1 cellular context compared by ENCODE assay signal in the genomic region with DNA sequence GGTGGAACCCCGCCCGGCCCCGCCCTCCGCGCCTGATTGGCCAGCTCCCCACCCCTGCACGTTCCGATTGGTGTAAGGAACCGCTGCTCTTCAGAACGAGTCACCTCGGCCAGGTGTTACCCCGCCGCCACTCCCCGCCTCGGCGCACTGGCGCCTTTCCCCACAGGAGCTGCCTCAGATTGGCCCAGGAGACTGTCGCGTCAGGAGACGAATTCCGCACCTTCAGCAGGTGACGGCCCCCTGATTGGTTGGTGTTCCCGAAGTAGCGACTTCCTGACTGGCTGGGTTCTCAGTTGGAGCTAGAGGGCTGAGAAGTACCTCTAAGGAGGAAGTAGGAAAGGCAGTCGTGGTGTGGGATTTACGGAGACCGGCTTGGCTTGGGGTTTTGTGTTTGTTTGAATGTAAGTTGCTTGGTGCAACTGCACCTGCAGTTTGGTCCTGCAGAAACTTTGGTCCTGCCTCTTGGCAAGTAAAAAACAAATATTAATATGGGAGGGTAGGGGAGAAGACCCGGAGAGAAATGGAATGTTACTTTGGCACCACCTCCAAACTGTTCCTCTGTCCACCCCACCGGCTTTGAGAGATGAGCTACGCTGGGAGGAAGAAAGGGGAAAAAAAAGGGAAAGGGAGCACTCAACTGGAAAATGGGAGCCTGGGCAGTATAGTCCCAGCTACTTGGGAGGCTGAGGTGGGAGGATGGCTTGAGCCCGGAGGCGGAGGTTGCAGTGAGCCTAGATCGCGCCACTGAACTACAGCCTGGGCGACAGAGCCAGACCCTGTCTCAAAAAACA.
TF ChIP-seq lines count a peak whose summit lies in the region.

No MANE protein-coding gene starts in this region.

TF ChIP-seq in GM12878, 131 proteins besides CTCF, POLR2A, EP300 and RAD21 (continues in another document):
- peak; percentile 61; the same call in 1 of the 2 replicates for TF ChIP-seq POLR2AphosphoS2 (IDR thresholded peaks at IDR 0.05; ENCODE audit: low read depth, low read length)
- TF ChIP-seq CBX3 (IDR thresholded peaks at IDR 0.05; ENCODE audit: borderline replicate concordance, low read depth): no peak
- peak; percentile 60 for TF ChIP-seq IKZF1 (conservative IDR thresholded peaks at IDR 0.05)
- TF ChIP-seq, protein P1, sequence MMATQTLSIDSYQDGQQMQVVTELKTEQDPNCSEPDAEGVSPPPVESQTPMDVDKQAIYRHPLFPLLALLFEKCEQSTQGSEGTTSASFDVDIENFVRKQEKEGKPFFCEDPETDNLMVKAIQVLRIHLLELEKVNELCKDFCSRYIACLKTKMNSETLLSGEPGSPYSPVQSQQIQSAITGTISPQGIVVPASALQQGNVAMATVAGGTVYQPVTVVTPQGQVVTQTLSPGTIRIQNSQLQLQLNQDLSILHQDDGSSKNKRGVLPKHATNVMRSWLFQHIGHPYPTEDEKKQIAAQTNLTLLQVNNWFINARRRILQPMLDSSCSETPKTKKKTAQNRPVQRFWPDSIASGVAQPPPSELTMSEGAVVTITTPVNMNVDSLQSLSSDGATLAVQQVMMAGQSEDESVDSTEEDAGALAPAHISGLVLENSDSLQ (IDR thresholded peaks at IDR 0.05): peak; percentile 96
- TF ChIP-seq CBFB (IDR thresholded peaks at IDR 0.05; ENCODE audit: low read depth): no peak
- TF ChIP-seq ZNF207 (IDR thresholded peaks at IDR 0.05; ENCODE audit: borderline replicate concordance): no peak
- TF ChIP-seq CHD4 (IDR thresholded peaks at IDR 0.05): no peak
- TF ChIP-seq ZBED1 (IDR thresholded peaks at IDR 0.05; ENCODE audit: borderline replicate concordance): no peak; the same call in 1 of the 2 replicates
- peak; percentile 61; the same call in 1 of the 2 replicates for TF ChIP-seq SMAD5 (IDR thresholded peaks at IDR 0.05; ENCODE audit: low read depth)
- TF ChIP-seq PAX8 (IDR thresholded peaks at IDR 0.05): no peak
- TF ChIP-seq SMAD1 (IDR thresholded peaks at IDR 0.05; ENCODE audit: low read depth, partially characterized antibody): no peak
- TF ChIP-seq HDGF (IDR thresholded peaks at IDR 0.05): peak; percentile 43; the same call in 1 of the 2 replicates
- no peak for TF ChIP-seq ESRRA (IDR thresholded peaks at IDR 0.05; ENCODE audit: low read length)
- TF ChIP-seq MYB (IDR thresholded peaks at IDR 0.05; ENCODE audit: borderline replicate concordance, low read depth, low read length): 0 out of 2 replicates have a peak, but pooled peaks have one; percentile 23
- TF ChIP-seq POU2F2 (IDR thresholded peaks at IDR 0.05; ENCODE audit: borderline replicate concordance, low read depth, low read length): 0 out of 3 replicates have a peak, but pooled peaks have one; percentile 6
- TF ChIP-seq, protein P2, sequence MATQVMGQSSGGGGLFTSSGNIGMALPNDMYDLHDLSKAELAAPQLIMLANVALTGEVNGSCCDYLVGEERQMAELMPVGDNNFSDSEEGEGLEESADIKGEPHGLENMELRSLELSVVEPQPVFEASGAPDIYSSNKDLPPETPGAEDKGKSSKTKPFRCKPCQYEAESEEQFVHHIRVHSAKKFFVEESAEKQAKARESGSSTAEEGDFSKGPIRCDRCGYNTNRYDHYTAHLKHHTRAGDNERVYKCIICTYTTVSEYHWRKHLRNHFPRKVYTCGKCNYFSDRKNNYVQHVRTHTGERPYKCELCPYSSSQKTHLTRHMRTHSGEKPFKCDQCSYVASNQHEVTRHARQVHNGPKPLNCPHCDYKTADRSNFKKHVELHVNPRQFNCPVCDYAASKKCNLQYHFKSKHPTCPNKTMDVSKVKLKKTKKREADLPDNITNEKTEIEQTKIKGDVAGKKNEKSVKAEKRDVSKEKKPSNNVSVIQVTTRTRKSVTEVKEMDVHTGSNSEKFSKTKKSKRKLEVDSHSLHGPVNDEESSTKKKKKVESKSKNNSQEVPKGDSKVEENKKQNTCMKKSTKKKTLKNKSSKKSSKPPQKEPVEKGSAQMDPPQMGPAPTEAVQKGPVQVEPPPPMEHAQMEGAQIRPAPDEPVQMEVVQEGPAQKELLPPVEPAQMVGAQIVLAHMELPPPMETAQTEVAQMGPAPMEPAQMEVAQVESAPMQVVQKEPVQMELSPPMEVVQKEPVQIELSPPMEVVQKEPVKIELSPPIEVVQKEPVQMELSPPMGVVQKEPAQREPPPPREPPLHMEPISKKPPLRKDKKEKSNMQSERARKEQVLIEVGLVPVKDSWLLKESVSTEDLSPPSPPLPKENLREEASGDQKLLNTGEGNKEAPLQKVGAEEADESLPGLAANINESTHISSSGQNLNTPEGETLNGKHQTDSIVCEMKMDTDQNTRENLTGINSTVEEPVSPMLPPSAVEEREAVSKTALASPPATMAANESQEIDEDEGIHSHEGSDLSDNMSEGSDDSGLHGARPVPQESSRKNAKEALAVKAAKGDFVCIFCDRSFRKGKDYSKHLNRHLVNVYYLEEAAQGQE (IDR thresholded peaks at IDR 0.05; ENCODE audit: low read depth, low read length): no peak
- peak; percentile 60; the same call in 1 of the 2 replicates for TF ChIP-seq CHD2 (IDR thresholded peaks at IDR 0.05; ENCODE audit: borderline replicate concordance, low read depth, low read length)
- no peak for TF ChIP-seq SUPT20H (IDR thresholded peaks at IDR 0.05; ENCODE audit: borderline replicate concordance, control insufficient read depth, low read depth, low read length)
- no peak for TF ChIP-seq RCOR1 (conservative IDR thresholded peaks at IDR 0.05; ENCODE audit: low read depth, low read length)
- peak; percentile 90 for TF ChIP-seq SP1 (IDR thresholded peaks at IDR 0.05; ENCODE audit: low read depth, low read length)
- peak; percentile 42; the same call in 1 of the 2 replicates for TF ChIP-seq CREM (IDR thresholded peaks at IDR 0.05; ENCODE audit: low read depth)
- no peak for TF ChIP-seq YBX1 (IDR thresholded peaks at IDR 0.05)
- no peak for TF ChIP-seq CHD1 (IDR thresholded peaks at IDR 0.05; ENCODE audit: low read depth, low read length)
- TF ChIP-seq FOS (IDR thresholded peaks at IDR 0.05; ENCODE audit: borderline replicate concordance, extremely low read depth, insufficient read length): peak; percentile 62
- no peak; the same call in 1 of the 2 replicates for TF ChIP-seq DPF2 (IDR thresholded peaks at IDR 0.05)
- TF ChIP-seq, protein P3, sequence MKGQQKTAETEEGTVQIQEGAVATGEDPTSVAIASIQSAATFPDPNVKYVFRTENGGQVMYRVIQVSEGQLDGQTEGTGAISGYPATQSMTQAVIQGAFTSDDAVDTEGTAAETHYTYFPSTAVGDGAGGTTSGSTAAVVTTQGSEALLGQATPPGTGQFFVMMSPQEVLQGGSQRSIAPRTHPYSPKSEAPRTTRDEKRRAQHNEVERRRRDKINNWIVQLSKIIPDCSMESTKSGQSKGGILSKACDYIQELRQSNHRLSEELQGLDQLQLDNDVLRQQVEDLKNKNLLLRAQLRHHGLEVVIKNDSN (IDR thresholded peaks at IDR 0.05; ENCODE audit: borderline replicate concordance, extremely low read length, insufficient read depth, low read depth, low read length): no peak
- no peak for TF ChIP-seq SIX5 (IDR thresholded peaks at IDR 0.05; ENCODE audit: low read depth, low read length, severe bottlenecking)
- TF ChIP-seq, protein P4, sequence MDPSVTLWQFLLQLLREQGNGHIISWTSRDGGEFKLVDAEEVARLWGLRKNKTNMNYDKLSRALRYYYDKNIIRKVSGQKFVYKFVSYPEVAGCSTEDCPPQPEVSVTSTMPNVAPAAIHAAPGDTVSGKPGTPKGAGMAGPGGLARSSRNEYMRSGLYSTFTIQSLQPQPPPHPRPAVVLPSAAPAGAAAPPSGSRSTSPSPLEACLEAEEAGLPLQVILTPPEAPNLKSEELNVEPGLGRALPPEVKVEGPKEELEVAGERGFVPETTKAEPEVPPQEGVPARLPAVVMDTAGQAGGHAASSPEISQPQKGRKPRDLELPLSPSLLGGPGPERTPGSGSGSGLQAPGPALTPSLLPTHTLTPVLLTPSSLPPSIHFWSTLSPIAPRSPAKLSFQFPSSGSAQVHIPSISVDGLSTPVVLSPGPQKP (IDR thresholded peaks at IDR 0.05; ENCODE audit: low read depth, low read length): no peak
- no peak for TF ChIP-seq LARP7 (IDR thresholded peaks at IDR 0.05)
- TF ChIP-seq, protein P5, sequence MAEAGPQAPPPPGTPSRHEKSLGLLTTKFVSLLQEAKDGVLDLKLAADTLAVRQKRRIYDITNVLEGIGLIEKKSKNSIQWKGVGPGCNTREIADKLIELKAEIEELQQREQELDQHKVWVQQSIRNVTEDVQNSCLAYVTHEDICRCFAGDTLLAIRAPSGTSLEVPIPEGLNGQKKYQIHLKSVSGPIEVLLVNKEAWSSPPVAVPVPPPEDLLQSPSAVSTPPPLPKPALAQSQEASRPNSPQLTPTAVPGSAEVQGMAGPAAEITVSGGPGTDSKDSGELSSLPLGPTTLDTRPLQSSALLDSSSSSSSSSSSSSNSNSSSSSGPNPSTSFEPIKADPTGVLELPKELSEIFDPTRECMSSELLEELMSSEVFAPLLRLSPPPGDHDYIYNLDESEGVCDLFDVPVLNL (IDR thresholded peaks at IDR 0.05; ENCODE audit: low read depth, low read length): no peak
- TF ChIP-seq MYC (IDR thresholded peaks at IDR 0.05; ENCODE audit: insufficient read depth, insufficient read length, insufficient replicate concordance, low read length, severe bottlenecking): no peak
- no peak for TF ChIP-seq ZZZ3 (IDR thresholded peaks at IDR 0.05; ENCODE audit: control insufficient read depth, insufficient read length, low read depth)
- TF ChIP-seq, protein P6, sequence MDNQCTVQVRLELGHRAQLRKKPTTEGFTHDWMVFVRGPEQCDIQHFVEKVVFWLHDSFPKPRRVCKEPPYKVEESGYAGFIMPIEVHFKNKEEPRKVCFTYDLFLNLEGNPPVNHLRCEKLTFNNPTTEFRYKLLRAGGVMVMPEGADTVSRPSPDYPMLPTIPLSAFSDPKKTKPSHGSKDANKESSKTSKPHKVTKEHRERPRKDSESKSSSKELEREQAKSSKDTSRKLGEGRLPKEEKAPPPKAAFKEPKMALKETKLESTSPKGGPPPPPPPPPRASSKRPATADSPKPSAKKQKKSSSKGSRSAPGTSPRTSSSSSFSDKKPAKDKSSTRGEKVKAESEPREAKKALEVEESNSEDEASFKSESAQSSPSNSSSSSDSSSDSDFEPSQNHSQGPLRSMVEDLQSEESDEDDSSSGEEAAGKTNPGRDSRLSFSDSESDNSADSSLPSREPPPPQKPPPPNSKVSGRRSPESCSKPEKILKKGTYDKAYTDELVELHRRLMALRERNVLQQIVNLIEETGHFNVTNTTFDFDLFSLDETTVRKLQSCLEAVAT (IDR thresholded peaks at IDR 0.05): no peak
- TF ChIP-seq, protein P7, sequence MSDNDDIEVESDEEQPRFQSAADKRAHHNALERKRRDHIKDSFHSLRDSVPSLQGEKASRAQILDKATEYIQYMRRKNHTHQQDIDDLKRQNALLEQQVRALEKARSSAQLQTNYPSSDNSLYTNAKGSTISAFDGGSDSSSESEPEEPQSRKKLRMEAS (IDR thresholded peaks at IDR 0.05; ENCODE audit: low read depth, low read length): no peak
- TF ChIP-seq TCF12 (IDR thresholded peaks at IDR 0.05; ENCODE audit: low read depth, low read length): peak; percentile 48; the same call in 1 of the 2 replicates
- TF ChIP-seq MEF2B (IDR thresholded peaks at IDR 0.05; ENCODE audit: partially characterized antibody, poor library complexity, severe bottlenecking): no peak
- TF ChIP-seq RFX5 (IDR thresholded peaks at IDR 0.05; ENCODE audit: low read depth, low read length): peak; percentile 80
- TF ChIP-seq EED (IDR thresholded peaks at IDR 0.05; ENCODE audit: low read depth): peak; percentile 64
- no peak for TF ChIP-seq MEF2A (IDR thresholded peaks at IDR 0.05; ENCODE audit: insufficient read depth, low read depth, low read length)
- TF ChIP-seq RBBP5 (conservative IDR thresholded peaks at IDR 0.05): no peak
- TF ChIP-seq, protein P8, sequence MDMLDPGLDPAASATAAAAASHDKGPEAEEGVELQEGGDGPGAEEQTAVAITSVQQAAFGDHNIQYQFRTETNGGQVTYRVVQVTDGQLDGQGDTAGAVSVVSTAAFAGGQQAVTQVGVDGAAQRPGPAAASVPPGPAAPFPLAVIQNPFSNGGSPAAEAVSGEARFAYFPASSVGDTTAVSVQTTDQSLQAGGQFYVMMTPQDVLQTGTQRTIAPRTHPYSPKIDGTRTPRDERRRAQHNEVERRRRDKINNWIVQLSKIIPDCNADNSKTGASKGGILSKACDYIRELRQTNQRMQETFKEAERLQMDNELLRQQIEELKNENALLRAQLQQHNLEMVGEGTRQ (IDR thresholded peaks at IDR 0.05; ENCODE audit: borderline replicate concordance, low read depth, low read length): no peak
- peak; percentile 61; the same call in 1 of the 2 replicates for TF ChIP-seq SPI1 (IDR thresholded peaks at IDR 0.05; ENCODE audit: borderline replicate concordance, insufficient read depth, low read depth, low read length)
- TF ChIP-seq BMI1 (IDR thresholded peaks at IDR 0.05; ENCODE audit: borderline replicate concordance): no peak
- no peak for TF ChIP-seq MXI1 (IDR thresholded peaks at IDR 0.05; ENCODE audit: low read depth, low read length)
- no peak for TF ChIP-seq SMARCA5 (IDR thresholded peaks at IDR 0.05)
- no peak; the same call in 1 of the 2 replicates for TF ChIP-seq BACH1 (IDR thresholded peaks at IDR 0.05; ENCODE audit: borderline replicate concordance)
- TF ChIP-seq FOXK2 (IDR thresholded peaks at IDR 0.05): no peak
- 0 out of 2 replicates have a peak, but pooled peaks have one; percentile 2 for TF ChIP-seq TAF1 (IDR thresholded peaks at IDR 0.05; ENCODE audit: borderline replicate concordance, low read depth, low read length)
- no peak for TF ChIP-seq JUNB (IDR thresholded peaks at IDR 0.05)
- TF ChIP-seq BHLHE40 (IDR thresholded peaks at IDR 0.05; ENCODE audit: borderline replicate concordance in 1 of 2, low read depth in 2 of 2, low read length in 1 of 2): peak in 1 of 2 experiments; percentile 69; a peak in 1 of 4 replicates
- TF ChIP-seq CREB1 (IDR thresholded peaks at IDR 0.05; ENCODE audit: low read depth): peak; percentile 76
- TF ChIP-seq, protein P9, sequence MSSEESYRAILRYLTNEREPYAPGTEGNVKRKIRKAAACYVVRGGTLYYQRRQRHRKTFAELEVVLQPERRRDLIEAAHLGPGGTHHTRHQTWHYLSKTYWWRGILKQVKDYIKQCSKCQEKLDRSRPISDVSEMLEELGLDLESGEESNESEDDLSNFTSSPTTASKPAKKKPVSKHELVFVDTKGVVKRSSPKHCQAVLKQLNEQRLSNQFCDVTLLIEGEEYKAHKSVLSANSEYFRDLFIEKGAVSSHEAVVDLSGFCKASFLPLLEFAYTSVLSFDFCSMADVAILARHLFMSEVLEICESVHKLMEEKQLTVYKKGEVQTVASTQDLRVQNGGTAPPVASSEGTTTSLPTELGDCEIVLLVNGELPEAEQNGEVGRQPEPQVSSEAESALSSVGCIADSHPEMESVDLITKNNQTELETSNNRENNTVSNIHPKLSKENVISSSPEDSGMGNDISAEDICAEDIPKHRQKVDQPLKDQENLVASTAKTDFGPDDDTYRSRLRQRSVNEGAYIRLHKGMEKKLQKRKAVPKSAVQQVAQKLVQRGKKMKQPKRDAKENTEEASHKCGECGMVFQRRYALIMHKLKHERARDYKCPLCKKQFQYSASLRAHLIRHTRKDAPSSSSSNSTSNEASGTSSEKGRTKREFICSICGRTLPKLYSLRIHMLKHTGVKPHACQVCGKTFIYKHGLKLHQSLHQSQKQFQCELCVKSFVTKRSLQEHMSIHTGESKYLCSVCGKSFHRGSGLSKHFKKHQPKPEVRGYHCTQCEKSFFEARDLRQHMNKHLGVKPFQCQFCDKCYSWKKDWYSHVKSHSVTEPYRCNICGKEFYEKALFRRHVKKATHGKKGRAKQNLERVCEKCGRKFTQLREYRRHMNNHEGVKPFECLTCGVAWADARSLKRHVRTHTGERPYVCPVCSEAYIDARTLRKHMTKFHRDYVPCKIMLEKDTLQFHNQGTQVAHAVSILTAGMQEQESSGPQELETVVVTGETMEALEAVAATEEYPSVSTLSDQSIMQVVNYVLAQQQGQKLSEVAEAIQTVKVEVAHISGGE (CRISPR knock-in tag; IDR thresholded peaks at IDR 0.05): no peak
- TF ChIP-seq ZNF622 (IDR thresholded peaks at IDR 0.05): no peak
